18 cellular contexts compared by ENCODE assay signal in genomic region chr9:132882616-132883015, GRCh38. TPM values are rescaled to one million over a fixed set of nuclear protein-coding genes. Genes with fewer than 3 reads are reported as not detected.
"Had no signal": no experiment of that assay in that cellular context is flagged by ENCODE, and none has a peak within 500 bp of the region (broad histone marks: within the 10 kb centered on the region; RNA-seq: fewer than 3 reads in every experiment).

No MANE protein-coding gene starts in this region.

- DNase-seq: activated CD4-positive, alpha-beta T cell treated with anti-CD3 and anti-CD28 coated beads for 1 hour; activated CD8-positive, alpha-beta memory T cell treated with anti-CD3 and anti-CD28 coated beads, Interleukin-2, amount 10 ng/mL, durations not matched to agents 7 days and 5 days; activated effector memory CD4-positive, alpha-beta T cell treated with anti-CD3 and anti-CD28 coated beads, Interleukin-2, amount 50 U/mL, for 16 hours; activated T-cell treated with anti-CD3 and anti-CD28 coated beads for 4 hours; amniotic stem cell; gastrocnemius medialis; hippocampal formation; left ventricle myocardium inferior; natural killer cell; nucleus accumbens; stimulated activated naive CD4-positive, alpha-beta T cell; T-cell; T-helper 9 cell; thyroid gland had no signal

- H3K4me3 Mint-ChIP-seq: activated CD4-positive, alpha-beta memory T cell treated with anti-CD3 and anti-CD28 coated beads for 36 hours; activated CD8-positive, alpha-beta memory T cell treated with anti-CD3 and anti-CD28 coated beads, Interleukin-2, amount 10 ng/mL, durations not matched to agents 7 days and 5 days; activated naive CD4-positive, alpha-beta T cell treated with anti-CD3 and anti-CD28 coated beads, Interleukin-2, amount 50 U/mL, for 24 hours; natural killer cell had no signal

- H3K27ac Mint-ChIP-seq: activated CD4-positive, alpha-beta memory T cell treated with anti-CD3 and anti-CD28 coated beads for 36 hours; activated CD8-positive, alpha-beta memory T cell treated with anti-CD3 and anti-CD28 coated beads, Interleukin-2, amount 10 ng/mL, durations not matched to agents 7 days and 5 days; activated naive CD4-positive, alpha-beta T cell treated with anti-CD3 and anti-CD28 coated beads, Interleukin-2, amount 50 U/mL, for 24 hours; natural killer cell; T-cell had no signal

- H3K36me3 Mint-ChIP-seq: activated CD4-positive, alpha-beta memory T cell treated with anti-CD3 and anti-CD28 coated beads for 36 hours; activated CD8-positive, alpha-beta memory T cell treated with anti-CD3 and anti-CD28 coated beads, Interleukin-2, amount 10 ng/mL, durations not matched to agents 7 days and 5 days; activated naive CD4-positive, alpha-beta T cell treated with anti-CD3 and anti-CD28 coated beads, Interleukin-2, amount 50 U/mL, for 24 hours; natural killer cell; T-cell had no signal

- H3K9me3 Mint-ChIP-seq: activated CD4-positive, alpha-beta memory T cell treated with anti-CD3 and anti-CD28 coated beads for 36 hours; activated naive CD4-positive, alpha-beta T cell treated with anti-CD3 and anti-CD28 coated beads, Interleukin-2, amount 50 U/mL, for 24 hours; natural killer cell; T-cell had no signal

- H3K27me3 Mint-ChIP-seq: activated CD4-positive, alpha-beta memory T cell treated with anti-CD3 and anti-CD28 coated beads for 36 hours; activated CD8-positive, alpha-beta memory T cell treated with anti-CD3 and anti-CD28 coated beads, Interleukin-2, amount 10 ng/mL, durations not matched to agents 7 days and 5 days; activated naive CD4-positive, alpha-beta T cell treated with anti-CD3 and anti-CD28 coated beads, Interleukin-2, amount 50 U/mL, for 24 hours; T-cell had no signal

- ATAC-seq: activated CD8-positive, alpha-beta memory T cell treated with anti-CD3 and anti-CD28 coated beads, Interleukin-2, amount 10 ng/mL, durations not matched to agents 7 days and 5 days; gastrocnemius medialis; natural killer cell; right lobe of liver; SK-N-SH treated with all-trans-retinoic acid at 6 μM for 48 hours; T-cell had no signal

RNA-seq across cellular contexts. Expression of gene AK8, which starts 4.5 kb away (rescaled TPM):
- total RNA-seq: gastrocnemius medialis, T-cell had no signal
